In the genomic region with DNA sequence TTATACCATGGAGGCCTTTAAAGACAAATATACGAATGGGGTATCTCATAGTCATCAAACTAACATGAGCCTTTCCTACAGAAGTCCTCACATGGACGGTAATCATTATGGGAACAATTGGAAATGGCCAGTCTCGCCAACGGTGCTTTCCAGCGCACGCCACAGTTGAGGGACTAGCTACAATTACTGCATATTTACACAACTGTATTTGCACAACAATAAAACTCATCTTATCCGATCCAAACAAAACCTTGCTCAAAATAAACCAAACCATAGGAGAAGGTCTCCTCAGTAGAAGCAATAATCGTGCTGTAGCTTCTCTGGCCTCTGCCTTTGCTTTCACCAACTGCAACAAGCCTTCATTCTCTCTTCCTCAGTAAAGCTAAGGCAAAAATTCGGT, we compare ENCODE assay signal across 18 cellular contexts. TPM values are rescaled to one million over a fixed set of nuclear protein-coding genes. Genes with fewer than 3 reads are reported as not detected.
A peak's percentile ranks its signal among the peaks of the same experiment; 100 is the strongest.
DNase-seq lines count a peak whose midpoint lies in the region; ATAC-seq and TF ChIP-seq lines count a peak whose summit lies in the region.
"Had no signal": no experiment of that assay in that cellular context is flagged by ENCODE, and none has a peak within 500 bp of the region (broad histone marks: within the 10 kb centered on the region; RNA-seq: fewer than 3 reads in every experiment).

No MANE protein-coding gene starts in this region.

- DNase-seq in DMS79 treated with DMSO at 0.1 percent for 48 hours (lab: John Stamatoyannopoulos, UW), result peak; percentile 71
- peak; percentile 93 for DNase-seq in NCI-H1417 treated with DMSO at 0.1 percent for 48 hours (lab: John Stamatoyannopoulos, UW)
- peak; percentile 93 for DNase-seq in NCI-H69 (lab: John Stamatoyannopoulos, UW)
- DNase-seq in left colon, result no peak
- no peak for DNase-seq in GM13977 (ENCODE audit: low spot score)
- DNase-seq in ecto neural progenitor cell (ENCODE audit: low spot score), result no peak
- DNase-seq in iPS-NIHi11 (ENCODE audit: low spot score), result no peak
- DNase-seq: adrenal gland; central memory CD4-positive, alpha-beta T cell; effector CD4-positive, alpha-beta T cell; GDM1; head of caudate nucleus; mesenchymal stem cell; NCI-H1436 treated with DMSO at 0.1 percent for 48 hours; psoas muscle had no signal

- intact Hi-C loops in left colon (cut with DNase I, micrococcal nuclease), result loop anchor here in 1 of 2 donors (10.0 kb wide), 1 partner anchor 164 kb away; no protein-coding TSS in a partner anchor

- ATAC-seq in left colon (peak; percentile 52), HG03045 (IDR thresholded peaks at IDR 0.05; ENCODE audit: unreplicated experiment) (no peak)
- ATAC-seq: GM12878; natural killer cell treated with Interleukin-12 subunit alpha and Interleukin-12 subunit beta and Interleukin-15 and Interleukin-18, amount 100 ng/mL, for 72 hours; psoas muscle had no signal

- no peak for TF ChIP-seq CTCF in GM13977 (IDR thresholded peaks at IDR 0.05; ENCODE audit: extremely low read depth, insufficient read depth, missing control alignments)

- in situ Hi-C loops in GM13977 (cut with MboI; ENCODE audit: low pct_unique_long_range_greater_than_20kb, low sequenced_read_pairs, unreplicated experiment), result no loop called here

RNA-seq across cellular contexts. Expression of a gene that starts 5.9 kb away (rescaled TPM):
- 1 to 10 TPM; 3.8 to 5.8 TPM for total RNA-seq in left colon

Comparison
In these comparisons a context has a peak if more than half of its experiments do, and no peak if none do; other contexts are left out.
1. DNase-seq: peak in DMS79 treated with DMSO at 0.1 percent for 48 hours (single experiment), NCI-H1417 treated with DMSO at 0.1 percent for 48 hours (single experiment) and NCI-H69 (single experiment); none in left colon (0 of 2), GM13977 (single experiment), ecto neural progenitor cell (single experiment) and iPS-NIHi11 (single experiment).